ENCODE assay signal across 17 cellular contexts in genomic region chr10:101564490-101564991, GRCh38. TPM values are rescaled to one million over a fixed set of nuclear protein-coding genes. Genes with fewer than 3 reads are reported as not detected.
DNase-seq lines count a peak whose midpoint lies in the region; ATAC-seq, FAIRE-seq and TF ChIP-seq lines count a peak whose summit lies in the region.
"Had no signal": no experiment of that assay in that cellular context is flagged by ENCODE, and none has a peak within 500 bp of the region (broad histone marks: within the 10 kb centered on the region; RNA-seq: fewer than 3 reads in every experiment).

No MANE protein-coding gene starts in this region.

- peak; percentile 20 for DNase-seq in H9
- DNase-seq in Peyer's patch: peak in 2 of 3 donors; percentile 34 to 38
- DNase-seq in kidney: peak; percentile 54
- DNase-seq in sciatic nerve (ENCODE audit: low spot score): peak; percentile 44
- no peak for DNase-seq in ACHN
- no peak for DNase-seq in DMS153 (lab: John Stamatoyannopoulos, UW)
- no peak for DNase-seq in SJCRH30
- DNase-seq: GF-D8, Kasumi-1, NCI-H1105 treated with DMSO at 0.1 percent for 48 hours, NCI-H1930, NCI-H510A treated with DMSO at 0.1 percent for 48 hours had no signal

- no peak for ATAC-seq in sciatic nerve
- ATAC-seq: CD8-positive, alpha-beta T cell; GM23338 had no signal

- H3K56ac ChIP-seq in H9 (ENCODE audit: insufficient read length, low read depth, low read length): no peak overlapping the region

- no peak overlapping the region for H4K8ac ChIP-seq in H9 (replicated peaks; ENCODE audit: insufficient read length, low read depth, low read length)

- H3K9me3 Mint-ChIP-seq in H9: no peaks in the 10 kb centered on the region; a peak in 1 of 5 replicates
- H3K9me3 Mint-ChIP-seq: CD8-positive, alpha-beta T cell; GM23338 had no signal

- no peak overlapping the region for H3T11ph ChIP-seq in H9 (ENCODE audit: low read length)

- H4K5ac ChIP-seq in H9 (ENCODE audit: insufficient read length, low read depth, low read length): no peak overlapping the region

- H3K36me3 ChIP-seq in Peyer's patch (no peaks in the 10 kb centered on the region), kidney (ENCODE audit: control insufficient read depth in 1 of 2, insufficient read depth in 2 of 2, low read length in 2 of 2) (no peaks in the 10 kb centered on the region), SJCRH30 (no peaks in the 10 kb centered on the region)

- no peak overlapping the region for H3K4me3 ChIP-seq in Peyer's patch
- H3K4me3 ChIP-seq in kidney (ENCODE audit: low read length in 2 of 2): no peak overlapping the region
- H3K4me3 ChIP-seq in SJCRH30: no peak overlapping the region
- H3K4me3 ChIP-seq: GM23338, SK-N-MC had no signal

- no peak overlapping the region for H2AFZ ChIP-seq in H9 (ENCODE audit: low read length)
- H2AFZ ChIP-seq: GM23338 had no signal

- H2BK120ac ChIP-seq in H9 (ENCODE audit: low read depth, low read length, poor library complexity, severe bottlenecking): no peak overlapping the region

- intact Hi-C loops in kidney (cut with DNase I): loop anchor here (10.0 kb wide), 1 partner anchor 350 kb away; no protein-coding TSS in a partner anchor
- intact Hi-C loops in sciatic nerve (cut with DNase I): no loop called here

- peaks cover 8% of the 10 kb centered on the region; the same call in 1 of the 2 replicates for H3K27me3 ChIP-seq in H9 (ENCODE audit: insufficient read depth, low read length)
- H3K27me3 ChIP-seq in Peyer's patch: no peaks in the 10 kb centered on the region
- H3K27me3 ChIP-seq in SJCRH30: no peaks in the 10 kb centered on the region

- WGBS in H9 (ENCODE audit: extremely low coverage, insufficient read length, low lambda C conversion rate): no CpG with 5 or more reads among the region's 15 CpGs

- in situ Hi-C loops in ACHN (cut with HindIII; ENCODE audit: low pct_ligation_motif_present, low pct_unique_long_range_greater_than_20kb, low sequenced_read_pairs): no loop called here

- no peaks in the 10 kb centered on the region for H3K9me3 ChIP-seq in H9 (ENCODE audit: control insufficient read depth, low read depth, low read length)
- H3K9me3 ChIP-seq in Peyer's patch: no peaks in the 10 kb centered on the region
- no peaks in the 10 kb centered on the region for H3K9me3 ChIP-seq in kidney (ENCODE audit: control insufficient read depth in 1 of 2, low read length in 2 of 2)
- no peaks in the 10 kb centered on the region for H3K9me3 ChIP-seq in SJCRH30 (replicated peaks)

- no peak overlapping the region for H3K4ac ChIP-seq in H9 (ENCODE audit: low read depth, low read length)

- no peak overlapping the region for H2BK15ac ChIP-seq in H9 (ENCODE audit: low read depth, low read length)

- no peaks in the 10 kb centered on the region for H3K4me1 ChIP-seq in H9 (ENCODE audit: insufficient read depth, low read length)
- peaks cover 0 to 3% (median under 1%) of the 10 kb centered on the region in 4 donors for H3K4me1 ChIP-seq in Peyer's patch
- H3K4me1 ChIP-seq in kidney (ENCODE audit: control insufficient read depth in 1 of 2, insufficient read depth in 1 of 2, low read depth in 1 of 2, low read length in 2 of 2): peaks cover under 1 to 7% of the 10 kb centered on the region in 2 donors
- H3K4me1 ChIP-seq in SJCRH30: peaks cover 5% of the 10 kb centered on the region

- no peaks in the 10 kb centered on the region for H3K79me1 ChIP-seq in H9 (ENCODE audit: insufficient read depth, low read depth, low read length, poor library complexity, severe bottlenecking)

- H3K9ac ChIP-seq in H9 (ENCODE audit: extremely low read depth, insufficient read length, low read length) (no peak overlapping the region), kidney (ENCODE audit: low read length in 2 of 2) (no peak overlapping the region)

- TF ChIP-seq CTCF in H9 (conservative IDR thresholded peaks at IDR 0.05) (no peak), Peyer's patch (IDR thresholded peaks at IDR 0.05) (no peak), kidney (IDR thresholded peaks at IDR 0.05; ENCODE audit: borderline replicate concordance, extremely low read depth, insufficient read depth) (no peak)

- H3K23me2 ChIP-seq in H9 (ENCODE audit: insufficient read length, low read depth, low read length, poor library complexity, severe bottlenecking): peaks cover 2% of the 10 kb centered on the region

- no peak for TF ChIP-seq POLR2A in Peyer's patch (IDR thresholded peaks at IDR 0.05)

- H2BK5ac ChIP-seq in H9 (ENCODE audit: insufficient read length, low read length): no peak overlapping the region

- no peak overlapping the region for H3K18ac ChIP-seq in H9 (ENCODE audit: insufficient read length, low read depth, low read length)

- peaks cover 67% of the 10 kb centered on the region for H3K27me3 Mint-ChIP-seq in H9 (ENCODE audit: low read depth)

- no peak overlapping the region for H2BK12ac ChIP-seq in H9 (ENCODE audit: insufficient read length, low read depth, low read length)

- H3K4me3 Mint-ChIP-seq in H9: no peak overlapping the region
- H3K4me3 Mint-ChIP-seq: CD8-positive, alpha-beta T cell; GM23338 had no signal

- H3K4me2 ChIP-seq in H9 (ENCODE audit: insufficient read depth, insufficient read length, low read length): no peak overlapping the region
- H3K4me2 ChIP-seq: GM23338 had no signal

- H3K79me2 ChIP-seq in H9 (ENCODE audit: insufficient read depth, low read length): no peaks in the 10 kb centered on the region

- no peak overlapping the region for H3K14ac ChIP-seq in H9 (ENCODE audit: insufficient read depth, low read length)

- no peaks in the 10 kb centered on the region for H4K20me1 ChIP-seq in H9 (ENCODE audit: control insufficient read depth, insufficient read depth, insufficient read length)

- no peak for FAIRE-seq in kidney (lab: Jason Lieb, UNC)
- FAIRE-seq: D721Med had no signal

- peaks cover 15 to 18% of the 10 kb centered on the region in 2 experiments for H3K4me1 Mint-ChIP-seq in H9

- H4K91ac ChIP-seq in H9 (ENCODE audit: insufficient read length, low read depth, low read length): no peak overlapping the region

- H2AK5ac ChIP-seq in H9 (ENCODE audit: insufficient read length, low read length): no peak overlapping the region

- H3K27ac Mint-ChIP-seq in H9: no peak overlapping the region
- H3K27ac Mint-ChIP-seq: CD8-positive, alpha-beta T cell; GM23338 had no signal

- H2BK20ac ChIP-seq in H9 (ENCODE audit: low read depth, low read length, poor library complexity, severe bottlenecking): no peak overlapping the region

- H3K27ac ChIP-seq in H9 (ENCODE audit: insufficient read length, low read depth, low read length): no peak overlapping the region
- no peak overlapping the region for H3K27ac ChIP-seq in Peyer's patch
- no peak overlapping the region for H3K27ac ChIP-seq in kidney (ENCODE audit: low read depth in 2 of 2, low read length in 2 of 2)
- H3K27ac ChIP-seq in SJCRH30: no peak overlapping the region
- H3K27ac ChIP-seq: RWPE1, SK-N-MC had no signal

- H3K23ac ChIP-seq in H9 (ENCODE audit: insufficient read length, low read depth, low read length): no peak overlapping the region

- H3K36me3 Mint-ChIP-seq in H9 (ENCODE audit: insufficient read depth in 1 of 3, low read depth in 3 of 3): no peaks in the 10 kb centered on the region; a peak in 1 of 7 replicates
- H3K36me3 Mint-ChIP-seq: CD8-positive, alpha-beta T cell had no signal

RNA-seq across cellular contexts. Expression of gene POLL, which starts 23.5 kb away (rescaled TPM):
- total RNA-seq in H9 (2021) (30.4 and 30.8 TPM in 2 replicates), Peyer's patch (10 to 100 TPM; 26.1 to 55.3 (median 41.2) TPM), kidney (35.2 TPM), sciatic nerve (37.1 TPM)
- 27.5 TPM for polyA plus RNA-seq in kidney (ENCODE audit: insufficient read depth, low read depth, low replicate concordance)
- 10.5 and 12.6 TPM in 2 replicates for total RNA-seq in SJCRH30 (2014; rRNA removed; shearing (Covaris generic))

RNA-seq across cellular contexts. Expression of gene DPCD, which starts 23.6 kb away (rescaled TPM):
- total RNA-seq in H9 (2021) (20.7 and 21.8 TPM in 2 replicates), Peyer's patch (10 to 100 TPM in 2 of 4 donors, 1 to 10 TPM in 2; 2.3 to 14.0 (median 8.5) TPM), kidney (26.4 TPM), sciatic nerve (9.1 TPM)
- 63.1 TPM for polyA plus RNA-seq in kidney (ENCODE audit: insufficient read depth, low read depth, low replicate concordance)
- 35.7 and 36.2 TPM in 2 replicates for total RNA-seq in SJCRH30 (2014; rRNA removed; shearing (Covaris generic))

Comparison
In these comparisons a context has a peak if more than half of its experiments do, and no peak if none do; other contexts are left out.
1. DNase-seq: peak in H9 (single experiment), Peyer's patch (2 of 3), kidney (single experiment) and sciatic nerve (single experiment); none in ACHN (single experiment), DMS153 (single experiment) and SJCRH30 (0 of 2).